Comparison of ENCODE assay signal across 10 cellular contexts in the genomic region with DNA sequence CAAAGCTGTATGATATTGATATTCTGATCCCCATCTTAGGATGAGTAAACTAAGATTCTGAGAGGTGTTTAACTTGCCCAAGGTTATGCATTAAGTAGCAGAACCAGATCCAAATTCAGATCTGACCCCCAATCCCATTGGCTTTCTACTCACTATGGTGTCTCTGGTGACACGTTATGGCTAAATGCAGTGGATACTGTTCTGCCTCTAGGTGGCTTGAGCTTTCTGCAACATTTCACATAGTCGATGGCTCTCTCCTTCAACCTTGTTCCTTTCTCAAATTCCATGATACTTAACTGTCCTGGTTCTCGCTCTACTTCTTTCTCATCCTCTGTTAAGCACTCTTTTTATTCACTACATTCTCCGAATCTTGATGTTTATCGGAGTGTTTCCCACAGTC. TPM values are rescaled to one million over a fixed set of nuclear protein-coding genes. Genes with fewer than 3 reads are reported as not detected.
DNase-seq lines count a peak whose midpoint lies in the region; ATAC-seq and TF ChIP-seq lines count a peak whose summit lies in the region.
"Had no signal": no experiment of that assay in that cellular context is flagged by ENCODE, and none has a peak within 500 bp of the region (broad histone marks: within the 10 kb centered on the region; RNA-seq: fewer than 3 reads in every experiment).

No MANE protein-coding gene starts in this region.

- no peaks in the 10 kb centered on the region for H3K79me2 ChIP-seq in hepatocyte

- no peaks in the 10 kb centered on the region for H3K9me2 ChIP-seq in hepatocyte (replicated peaks; ENCODE audit: insufficient read depth)

- WGBS in hepatocyte (ENCODE audit: low lambda C conversion rate, missing lambda C conversion rate) = 57% methylated on average over 5 of the region's 5 CpGs

- TF ChIP-seq CTCF in BE2C (IDR thresholded peaks at IDR 0.05; ENCODE audit: low read depth, low read length) (peak; percentile 68), hepatocyte (IDR thresholded peaks at IDR 0.05; ENCODE audit: poor library complexity) (peak; percentile 33)

- ATAC-seq in GM21367 (IDR thresholded peaks at IDR 0.05; ENCODE audit: unreplicated experiment) (peak; percentile 61), HG02759 (IDR thresholded peaks at IDR 0.05; ENCODE audit: unreplicated experiment) (no peak)

- H2AFZ ChIP-seq in hepatocyte = no peak overlapping the region

- no peaks in the 10 kb centered on the region for H3K36me3 ChIP-seq in BE2C
- no peaks in the 10 kb centered on the region for H3K36me3 ChIP-seq in hepatocyte (replicated peaks; ENCODE audit: insufficient read depth, low read depth)

- peaks cover 4% of the 10 kb centered on the region for H3K27me3 ChIP-seq in BE2C
- H3K27me3 ChIP-seq in hepatocyte = no peaks in the 10 kb centered on the region

- H3K27ac ChIP-seq in hepatocyte = no peak overlapping the region

- no peak for DNase-seq in BE2C
- DNase-seq in OCI-M1 (lab: John Stamatoyannopoulos, UW) = peak; percentile 36
- DNase-seq in hepatocyte (ENCODE audit: low spot score) = no peak
- DNase-seq in stimulated activated naive CD4-positive, alpha-beta T cell (lab: John Stamatoyannopoulos, UW) = no peak
- DNase-seq in central memory CD4-positive, alpha-beta T cell = no peak
- DNase-seq in KG1 (lab: John Stamatoyannopoulos, UW) = no peak

- H3K4me1 ChIP-seq in BE2C (no peaks in the 10 kb centered on the region), hepatocyte (ENCODE audit: insufficient read depth) (peaks cover 11% of the 10 kb centered on the region)

- H3K4me3 ChIP-seq in BE2C (ENCODE audit: low read depth, low read length) (no peak overlapping the region), hepatocyte (no peak overlapping the region)

- H3K9me3 ChIP-seq in BE2C (no peaks in the 10 kb centered on the region), hepatocyte (ENCODE audit: low read depth) (no peaks in the 10 kb centered on the region)

- no peaks in the 10 kb centered on the region for H4K20me1 ChIP-seq in hepatocyte (ENCODE audit: insufficient read depth, poor library complexity, severe bottlenecking)

- H3K4me2 ChIP-seq in hepatocyte = no peak overlapping the region

RNA-seq across cellular contexts. Expression of gene C11orf97, which starts 9.4 kb away (rescaled TPM):
- polyA plus RNA-seq in BE2C (2012; ENCODE audit: insufficient read depth, insufficient read length, low read depth) = not detected
- not detected in 2 replicates for total RNA-seq in hepatocyte
- polyA plus RNA-seq in hepatocyte = 0.39 and 0.59 TPM in 2 replicates
- total RNA-seq: mononuclear cell, urinary bladder had no signal
- polyA plus RNA-seq: urinary bladder had no signal

RNA-seq across cellular contexts. Expression of gene FUT4, which starts 22.0 kb away (rescaled TPM):
- polyA plus RNA-seq in BE2C (2012; ENCODE audit: insufficient read depth, insufficient read length, low read depth) = 1.5 TPM
- 12.1 and 13.9 TPM in 2 replicates for total RNA-seq in hepatocyte
- 5.9 and 6.5 TPM in 2 replicates for polyA plus RNA-seq in hepatocyte

RNA-seq across cellular contexts. Expression of gene ANKRD49, which starts 27.9 kb away (rescaled TPM):
- polyA plus RNA-seq in BE2C (2012; ENCODE audit: insufficient read depth, insufficient read length, low read depth) = 5.1 TPM
- total RNA-seq in hepatocyte = 20.8 and 31.2 TPM in 2 replicates
- 15.7 and 17.9 TPM in 2 replicates for polyA plus RNA-seq in hepatocyte

RNA-seq across cellular contexts. Expression of gene MRE11, which starts 28.0 kb away (rescaled TPM):
- polyA plus RNA-seq in BE2C (2012; ENCODE audit: insufficient read depth, insufficient read length, low read depth) = 4.0 TPM
- total RNA-seq in hepatocyte = 13.4 and 17.6 TPM in 2 replicates
- polyA plus RNA-seq in hepatocyte = 6.3 and 9.4 TPM in 2 replicates

RNA-seq across cellular contexts. Expression of gene PIWIL4, which starts 45.5 kb away (rescaled TPM):
- not detected for polyA plus RNA-seq in BE2C (2012; ENCODE audit: insufficient read depth, insufficient read length, low read depth)
- 2.4 and 3.1 TPM in 2 replicates for total RNA-seq in hepatocyte
- 2.0 and 2.1 TPM in 2 replicates for polyA plus RNA-seq in hepatocyte
